ENCODE assay signal across 17 cellular contexts in genomic region chr5:65867509-65868195, GRCh38. TPM values are rescaled to one million over a fixed set of nuclear protein-coding genes. Genes with fewer than 3 reads are reported as not detected.
DNase-seq lines count a peak whose midpoint lies in the region; ATAC-seq and TF ChIP-seq lines count a peak whose summit lies in the region.
"Had no signal": no experiment of that assay in that cellular context is flagged by ENCODE, and none has a peak within 500 bp of the region (broad histone marks: within the 10 kb centered on the region; RNA-seq: fewer than 3 reads in every experiment).

No MANE protein-coding gene starts in this region.

- CTCF ChIA-PET in activated naive CD4-positive, alpha-beta T cell treated with anti-CD3 and anti-CD28 coated beads for 36 hours (lab: Charles Lee): no interaction called here

- peaks cover 1% of the 10 kb centered on the region for H3K9me3 Mint-ChIP-seq in activated naive CD4-positive, alpha-beta T cell treated with anti-CD3 and anti-CD28 coated beads for 36 hours
- H3K9me3 Mint-ChIP-seq in stimulated activated effector memory CD8-positive, alpha-beta T cell treated with anti-CD3 and anti-CD28 coated beads, Interleukin-12 subunit alpha, Interleukin-12 subunit beta, amount 100 ng/mL, for 72 hours: peaks cover 5% of the 10 kb centered on the region

- no peak overlapping the region for H3K4me3 ChIP-seq in fibroblast of the aortic adventitia (ENCODE audit: low read depth, low read length)
- H3K4me3 ChIP-seq: hepatocyte, tibial artery had no signal

- no peaks in the 10 kb centered on the region for H3K27me3 Mint-ChIP-seq in activated naive CD4-positive, alpha-beta T cell treated with anti-CD3 and anti-CD28 coated beads for 36 hours (ENCODE audit: low read depth)

- peaks cover 19% of the 10 kb centered on the region for H3K4me1 Mint-ChIP-seq in activated naive CD4-positive, alpha-beta T cell treated with anti-CD3 and anti-CD28 coated beads for 36 hours (ENCODE audit: low read depth)
- H3K4me1 Mint-ChIP-seq in stimulated activated effector memory CD8-positive, alpha-beta T cell treated with anti-CD3 and anti-CD28 coated beads, Interleukin-12 subunit alpha, Interleukin-12 subunit beta, amount 100 ng/mL, for 72 hours: peaks cover 13% of the 10 kb centered on the region

- peak overlapping the region; percentile 57 for H3K4me3 Mint-ChIP-seq in activated naive CD4-positive, alpha-beta T cell treated with anti-CD3 and anti-CD28 coated beads for 36 hours
- H3K4me3 Mint-ChIP-seq in stimulated activated effector memory CD8-positive, alpha-beta T cell treated with anti-CD3 and anti-CD28 coated beads, Interleukin-12 subunit alpha, Interleukin-12 subunit beta, amount 100 ng/mL, for 72 hours: no peak overlapping the region
- H3K4me3 Mint-ChIP-seq: mesothelial cell of epicardium had no signal

- ATAC-seq in stimulated activated effector memory CD8-positive, alpha-beta T cell treated with anti-CD3 and anti-CD28 coated beads, Interleukin-12 subunit alpha, Interleukin-12 subunit beta, amount 100 ng/mL, for 72 hours: no peak

- H3K36me3 Mint-ChIP-seq in activated naive CD4-positive, alpha-beta T cell treated with anti-CD3 and anti-CD28 coated beads for 36 hours (ENCODE audit: low read depth): no peaks in the 10 kb centered on the region
- no peaks in the 10 kb centered on the region for H3K36me3 Mint-ChIP-seq in stimulated activated effector memory CD8-positive, alpha-beta T cell treated with anti-CD3 and anti-CD28 coated beads, Interleukin-12 subunit alpha, Interleukin-12 subunit beta, amount 100 ng/mL, for 72 hours
- H3K36me3 Mint-ChIP-seq: mesothelial cell of epicardium had no signal

- DNase-seq in activated naive CD4-positive, alpha-beta T cell treated with anti-CD3 and anti-CD28 coated beads for 36 hours: no peak
- no peak for DNase-seq in activated naive CD4-positive, alpha-beta T cell (lab: John Stamatoyannopoulos, UW)
- DNase-seq in RPMI7951 (ENCODE audit: low read depth) (peak; percentile 75), fibroblast of the aortic adventitia (ENCODE audit: low read depth) (peak; percentile 7), COLO668 (lab: John Stamatoyannopoulos, UW; ENCODE audit: unreplicated experiment) (no peak), ecto neural progenitor cell (ENCODE audit: low spot score) (no peak), iPS-NIHi7 (ENCODE audit: extremely low spot score) (no peak)
- no peak for DNase-seq in stimulated activated effector memory CD8-positive, alpha-beta T cell treated with anti-CD3 and anti-CD28 coated beads, Interleukin-12 subunit alpha, Interleukin-12 subunit beta, amount 100 ng/mL, for 72 hours (ENCODE audit: low spot score in 2 of 2)
- DNase-seq: amniotic stem cell; effector CD4-positive, alpha-beta T cell; GF-D8; NCI-H1105 treated with DMSO at 0.1 percent for 48 hours; NCI-H526; retina; tibial artery had no signal

- peak overlapping the region; percentile 78 for H3K27ac Mint-ChIP-seq in activated naive CD4-positive, alpha-beta T cell treated with anti-CD3 and anti-CD28 coated beads for 36 hours
- H3K27ac Mint-ChIP-seq in stimulated activated effector memory CD8-positive, alpha-beta T cell treated with anti-CD3 and anti-CD28 coated beads, Interleukin-12 subunit alpha, Interleukin-12 subunit beta, amount 100 ng/mL, for 72 hours: peak overlapping the region; percentile 64
- H3K27ac Mint-ChIP-seq: mesothelial cell of epicardium had no signal

- TF ChIP-seq CTCF in fibroblast of the aortic adventitia (IDR thresholded peaks at IDR 0.05; ENCODE audit: insufficient read depth, low read length): no peak

- intact Hi-C loops in activated naive CD4-positive, alpha-beta T cell treated with anti-CD3 and anti-CD28 coated beads for 36 hours (cut with micrococcal nuclease): no loop called here

RNA-seq across cellular contexts. Expression of gene ERBIN, which starts 58.7 kb away (rescaled TPM):
- 10 to 100 TPM; 41.9 to 42.2 TPM for total RNA-seq in activated naive CD4-positive, alpha-beta T cell treated with anti-CD3 and anti-CD28 coated beads for 36 hours
- 35.0 and 46.0 TPM in 2 replicates for total RNA-seq in RPMI7951 (2014; rRNA removed; shearing (Covaris generic))
- 96.3 and 120 TPM in 2 replicates for total RNA-seq in fibroblast of the aortic adventitia (ENCODE audit: low replicate concordance)

Comparison
In these comparisons a context has a peak if more than half of its experiments do, and no peak if none do; other contexts are left out.
1. DNase-seq: peak in RPMI7951 (single experiment) and fibroblast of the aortic adventitia (single experiment); none in activated naive CD4-positive, alpha-beta T cell treated with anti-CD3 and anti-CD28 coated beads for 36 hours (single experiment), activated naive CD4-positive, alpha-beta T cell (0 of 4), stimulated activated effector memory CD8-positive, alpha-beta T cell treated with anti-CD3 and anti-CD28 coated beads, Interleukin-12 subunit alpha, Interleukin-12 subunit beta, amount 100 ng/mL, for 72 hours (0 of 2), COLO668 (single experiment), ecto neural progenitor cell (single experiment) and iPS-NIHi7 (single experiment).